ENCODE assay signal across 14 cellular contexts in genomic region chr15:43271908-43272307, GRCh38. TPM values are rescaled to one million over a fixed set of nuclear protein-coding genes. Genes with fewer than 3 reads are reported as not detected.
"Had no signal": no experiment of that assay in that cellular context is flagged by ENCODE, and none has a peak within 500 bp of the region (broad histone marks: within the 10 kb centered on the region; RNA-seq: fewer than 3 reads in every experiment).

No MANE protein-coding gene starts in this region.

RNA-seq across cellular contexts. Expression of gene TGM5, which starts 5.2 kb away (rescaled TPM):
- total RNA-seq: activated CD4-positive, alpha-beta memory T cell treated with anti-CD3 and anti-CD28 coated beads for 36 hours; activated CD4-positive, alpha-beta T cell treated with anti-CD3 and anti-CD28 coated beads for 36 hours; activated CD4-positive, alpha-beta T cell treated with anti-CD3 and anti-CD28 coated beads, Interleukin-2, amount 10 ng/mL, durations not matched to agents 24 days and 14 days; activated CD4-positive, alpha-beta T cell treated with anti-CD3 and anti-CD28 coated beads, Interleukin-2, amount 10 ng/mL, durations not matched to agents 7 days and 5 days; activated CD8-positive, alpha-beta memory T cell treated with anti-CD3 and anti-CD28 coated beads for 36 hours; T-helper 17 cell; WTC11 had no signal

RNA-seq across cellular contexts. Expression of gene TGM7, which starts 30.1 kb away (rescaled TPM):
- total RNA-seq: activated B cell treated with CpG ODN at 0.5 μM for 24 hours; activated CD4-positive, alpha-beta memory T cell treated with anti-CD3 and anti-CD28 coated beads for 36 hours; activated CD4-positive, alpha-beta memory T cell treated with anti-CD3 and anti-CD28 coated beads, Interleukin-2, amount 10 ng/mL, durations not matched to agents 7 days and 5 days; activated CD4-positive, alpha-beta T cell treated with anti-CD3 and anti-CD28 coated beads for 36 hours; activated CD4-positive, alpha-beta T cell treated with anti-CD3 and anti-CD28 coated beads, Interleukin-2, amount 10 ng/mL, durations not matched to agents 24 days and 14 days; activated CD4-positive, alpha-beta T cell treated with anti-CD3 and anti-CD28 coated beads, Interleukin-2, amount 10 ng/mL, durations not matched to agents 7 days and 5 days; activated CD8-positive, alpha-beta memory T cell treated with anti-CD3 and anti-CD28 coated beads for 36 hours; activated CD8-positive, alpha-beta memory T cell treated with anti-CD3 and anti-CD28 coated beads, Interleukin-2, amount 10 ng/mL, durations not matched to agents 7 days and 5 days; activated CD8-positive, alpha-beta T cell treated with anti-CD3 and anti-CD28 coated beads for 36 hours; activated CD8-positive, alpha-beta T cell treated with anti-CD3 and anti-CD28 coated beads, Interleukin-2, amount 10 ng/mL, durations not matched to agents 7 days and 5 days; T-helper 1 cell treated with Interleukin-12 subunit alpha and Interleukin-12 subunit beta and Interleukin-4 antibody, amounts not matched to agents 30 ng/mL and 1 ng/mL, for 36 hours; T-helper 17 cell; T-helper 2 cell treated with Interferon-gamma antibody and Interleukin-4, amounts not matched to agents 100 ng/mL and 5 ng/mL, for 36 hours; WTC11 had no signal

RNA-seq across cellular contexts. Expression of gene EPB42, which starts 51.1 kb away (rescaled TPM):
- total RNA-seq: activated B cell treated with CpG ODN at 0.5 μM for 24 hours; activated CD4-positive, alpha-beta memory T cell treated with anti-CD3 and anti-CD28 coated beads for 36 hours; activated CD4-positive, alpha-beta memory T cell treated with anti-CD3 and anti-CD28 coated beads, Interleukin-2, amount 10 ng/mL, durations not matched to agents 7 days and 5 days; activated CD4-positive, alpha-beta T cell treated with anti-CD3 and anti-CD28 coated beads for 36 hours; activated CD4-positive, alpha-beta T cell treated with anti-CD3 and anti-CD28 coated beads, Interleukin-2, amount 10 ng/mL, durations not matched to agents 24 days and 14 days; activated CD4-positive, alpha-beta T cell treated with anti-CD3 and anti-CD28 coated beads, Interleukin-2, amount 10 ng/mL, durations not matched to agents 7 days and 5 days; activated CD8-positive, alpha-beta memory T cell treated with anti-CD3 and anti-CD28 coated beads for 36 hours; activated CD8-positive, alpha-beta memory T cell treated with anti-CD3 and anti-CD28 coated beads, Interleukin-2, amount 10 ng/mL, durations not matched to agents 7 days and 5 days; activated CD8-positive, alpha-beta T cell treated with anti-CD3 and anti-CD28 coated beads for 36 hours; activated CD8-positive, alpha-beta T cell treated with anti-CD3 and anti-CD28 coated beads, Interleukin-2, amount 10 ng/mL, durations not matched to agents 7 days and 5 days; T-helper 1 cell treated with Interleukin-12 subunit alpha and Interleukin-12 subunit beta and Interleukin-4 antibody, amounts not matched to agents 30 ng/mL and 1 ng/mL, for 36 hours; T-helper 17 cell; T-helper 2 cell treated with Interferon-gamma antibody and Interleukin-4, amounts not matched to agents 100 ng/mL and 5 ng/mL, for 36 hours; WTC11 had no signal
